ENCODE assay signal across 11 cellular contexts in genomic region chr6:109082178-109082577, GRCh38. TPM values are rescaled to one million over a fixed set of nuclear protein-coding genes. Genes with fewer than 3 reads are reported as not detected.
DNase-seq lines count a peak whose midpoint lies in the region; ATAC-seq and TF ChIP-seq lines count a peak whose summit lies in the region.
"Had no signal": no experiment of that assay in that cellular context is flagged by ENCODE, and none has a peak within 500 bp of the region (broad histone marks: within the 10 kb centered on the region; RNA-seq: fewer than 3 reads in every experiment).

No MANE protein-coding gene starts in this region.

- intact Hi-C loops in naive thymus-derived CD4-positive, alpha-beta T cell (cut with micrococcal nuclease): no loop called here
- intact Hi-C loops in activated T-helper 2 cell treated with anti-CD3 and anti-CD28 coated beads, Interferon-gamma antibody, Interleukin-2, Interleukin-4, amounts not matched to agents 10 μg/mL and 5 μg/mL and 100 μg/mL, durations not matched to agents 14 hours and 24 hours and 36 hours (cut with micrococcal nuclease): no loop called here

- DNase-seq in EH (ENCODE audit: low read depth) (peak; percentile 40), NAMALWA (ENCODE audit: low spot score) (peak; percentile 69), chondrocyte (ENCODE audit: low spot score) (no peak), GM19238 (ENCODE audit: insufficient read length, low spot score) (no peak), MM.1S (no peak), glomerular visceral epithelial cell (ENCODE audit: extremely low spot score) (no peak)
- no peak for DNase-seq in naive thymus-derived CD4-positive, alpha-beta T cell
- DNase-seq in activated T-helper 2 cell treated with anti-CD3 and anti-CD28 coated beads, Interferon-gamma antibody, Interleukin-2, Interleukin-4, amounts not matched to agents 10 μg/mL and 5 μg/mL and 100 μg/mL, durations not matched to agents 14 hours and 24 hours and 36 hours (ENCODE audit: low spot score): no peak
- DNase-seq: Calu3, RPMI8226 had no signal

- peaks cover 8% of the 10 kb centered on the region for H3F3A ChIP-seq in MM.1S (ENCODE audit: insufficient read depth, low read length)

- H3K27ac ChIP-seq in naive thymus-derived CD4-positive, alpha-beta T cell (ENCODE audit: low read depth, low read length): no peak overlapping the region
- no peak overlapping the region for H3K27ac ChIP-seq in MM.1S (ENCODE audit: low read length)
- H3K27ac ChIP-seq: neural progenitor cell had no signal

- no peak overlapping the region for H3K27ac Mint-ChIP-seq in chondrocyte (ENCODE audit: unreplicated experiment)
- no peak overlapping the region for H3K27ac Mint-ChIP-seq in naive thymus-derived CD4-positive, alpha-beta T cell
- H3K27ac Mint-ChIP-seq in activated T-helper 2 cell treated with anti-CD3 and anti-CD28 coated beads, Interferon-gamma antibody, Interleukin-2, Interleukin-4, amounts not matched to agents 10 μg/mL and 5 μg/mL and 100 μg/mL, durations not matched to agents 14 hours and 24 hours and 36 hours: no peak overlapping the region
- H3K27ac Mint-ChIP-seq: neural progenitor cell had no signal

- H2AFZ ChIP-seq in MM.1S (ENCODE audit: low read length): no peak overlapping the region
- H2AFZ ChIP-seq: neural progenitor cell had no signal

- no peaks in the 10 kb centered on the region for H3K36me3 Mint-ChIP-seq in chondrocyte (ENCODE audit: low read depth)
- peaks cover 0 to 6% (median 0%) of the 10 kb centered on the region in 5 donors for H3K36me3 Mint-ChIP-seq in naive thymus-derived CD4-positive, alpha-beta T cell
- peaks cover under 1% of the 10 kb centered on the region for H3K36me3 Mint-ChIP-seq in activated T-helper 2 cell treated with anti-CD3 and anti-CD28 coated beads, Interferon-gamma antibody, Interleukin-2, Interleukin-4, amounts not matched to agents 10 μg/mL and 5 μg/mL and 100 μg/mL, durations not matched to agents 14 hours and 24 hours and 36 hours (ENCODE audit: low read depth)
- H3K36me3 Mint-ChIP-seq: neural progenitor cell had no signal

- H3K9ac ChIP-seq in MM.1S (ENCODE audit: low read length): no peak overlapping the region
- H3K9ac ChIP-seq: neural progenitor cell had no signal

- no peaks in the 10 kb centered on the region for H3K36me3 ChIP-seq in naive thymus-derived CD4-positive, alpha-beta T cell (ENCODE audit: control insufficient read depth in 2 of 3, insufficient read depth in 3 of 3, low read length in 3 of 3)
- H3K36me3 ChIP-seq in MM.1S (replicated peaks; ENCODE audit: insufficient read depth, low read length): no peaks in the 10 kb centered on the region
- H3K36me3 ChIP-seq: neural progenitor cell had no signal

- peak; percentile 61 for ATAC-seq in naive thymus-derived CD4-positive, alpha-beta T cell

- H3K79me2 ChIP-seq in MM.1S (ENCODE audit: low read length): peaks cover 92% of the 10 kb centered on the region

- TF ChIP-seq CTCF in chondrocyte (IDR thresholded peaks at IDR 0.05) (peak; percentile 27), MM.1S (IDR thresholded peaks at IDR 0.05; ENCODE audit: low read length) (no peak)

- no peaks in the 10 kb centered on the region for H3K27me3 Mint-ChIP-seq in chondrocyte (ENCODE audit: low read depth)
- H3K27me3 Mint-ChIP-seq in naive thymus-derived CD4-positive, alpha-beta T cell: peaks cover 0 to 2% (median 0%) of the 10 kb centered on the region in 5 donors
- no peaks in the 10 kb centered on the region for H3K27me3 Mint-ChIP-seq in activated T-helper 2 cell treated with anti-CD3 and anti-CD28 coated beads, Interferon-gamma antibody, Interleukin-2, Interleukin-4, amounts not matched to agents 10 μg/mL and 5 μg/mL and 100 μg/mL, durations not matched to agents 14 hours and 24 hours and 36 hours (ENCODE audit: low read depth)

- no peaks in the 10 kb centered on the region for H3K4me1 ChIP-seq in naive thymus-derived CD4-positive, alpha-beta T cell (ENCODE audit: control insufficient read depth in 2 of 2, insufficient read depth in 2 of 2, low read length in 2 of 2)
- peaks cover 30% of the 10 kb centered on the region for H3K4me1 ChIP-seq in MM.1S (ENCODE audit: low read length)
- H3K4me1 ChIP-seq: neural progenitor cell had no signal

- no peaks in the 10 kb centered on the region for H3K9me3 ChIP-seq in naive thymus-derived CD4-positive, alpha-beta T cell (ENCODE audit: control insufficient read depth in 2 of 3, low read length in 3 of 3)
- H3K9me3 ChIP-seq in MM.1S (replicated peaks; ENCODE audit: insufficient read depth, low read length): no peaks in the 10 kb centered on the region

- no peak overlapping the region for H3K4me3 ChIP-seq in naive thymus-derived CD4-positive, alpha-beta T cell (ENCODE audit: low read length)
- no peak overlapping the region for H3K4me3 ChIP-seq in MM.1S (ENCODE audit: low read length)
- H3K4me3 ChIP-seq: neural progenitor cell had no signal

- CTCF ChIA-PET in naive thymus-derived CD4-positive, alpha-beta T cell (lab: Charles Lee): interaction anchor here (1.4 kb wide), 1 partner anchor 9 kb away, joined by 9 read pairs; no protein-coding TSS in a partner anchor

- POLR2A ChIA-PET in naive thymus-derived CD4-positive, alpha-beta T cell (lab: Charles Lee): interaction anchor here (0.5 to 1.0 kb wide), 2 partner anchors 72 to 92 kb away, joined by 4 to 6 read pairs; no protein-coding TSS in a partner anchor

- H3K9me3 Mint-ChIP-seq in chondrocyte (ENCODE audit: low read depth): no peaks in the 10 kb centered on the region
- no peaks in the 10 kb centered on the region for H3K9me3 Mint-ChIP-seq in naive thymus-derived CD4-positive, alpha-beta T cell
- H3K9me3 Mint-ChIP-seq in activated T-helper 2 cell treated with anti-CD3 and anti-CD28 coated beads, Interferon-gamma antibody, Interleukin-2, Interleukin-4, amounts not matched to agents 10 μg/mL and 5 μg/mL and 100 μg/mL, durations not matched to agents 14 hours and 24 hours and 36 hours: no peaks in the 10 kb centered on the region
- H3K9me3 Mint-ChIP-seq: neural progenitor cell had no signal

- no peaks in the 10 kb centered on the region for H3K27me3 ChIP-seq in naive thymus-derived CD4-positive, alpha-beta T cell (ENCODE audit: control insufficient read depth in 2 of 2, insufficient read depth in 2 of 2, low read length in 2 of 2)
- no peaks in the 10 kb centered on the region for H3K27me3 ChIP-seq in MM.1S (replicated peaks; ENCODE audit: insufficient read depth, low read length)
- H3K27me3 ChIP-seq: neural progenitor cell had no signal

- peaks cover 30% of the 10 kb centered on the region for H3K4me1 Mint-ChIP-seq in chondrocyte (ENCODE audit: low read depth)
- H3K4me1 Mint-ChIP-seq in naive thymus-derived CD4-positive, alpha-beta T cell: peaks cover 0 to 2% (median 1%) of the 10 kb centered on the region in 7 donors
- H3K4me1 Mint-ChIP-seq in activated T-helper 2 cell treated with anti-CD3 and anti-CD28 coated beads, Interferon-gamma antibody, Interleukin-2, Interleukin-4, amounts not matched to agents 10 μg/mL and 5 μg/mL and 100 μg/mL, durations not matched to agents 14 hours and 24 hours and 36 hours (ENCODE audit: low read depth): peaks cover 11% of the 10 kb centered on the region

- H4K20me1 ChIP-seq in MM.1S (ENCODE audit: insufficient read depth, low read length): no peaks in the 10 kb centered on the region

- no peaks in the 10 kb centered on the region for H3K9me2 ChIP-seq in MM.1S (replicated peaks; ENCODE audit: insufficient read depth, low read length)

- no peak overlapping the region for H3K4me2 ChIP-seq in MM.1S (ENCODE audit: low read depth, low read length)
- H3K4me2 ChIP-seq: neural progenitor cell had no signal

- no peak overlapping the region for H3K4me3 Mint-ChIP-seq in chondrocyte (ENCODE audit: unreplicated experiment)
- H3K4me3 Mint-ChIP-seq in naive thymus-derived CD4-positive, alpha-beta T cell: no peak overlapping the region
- no peak overlapping the region for H3K4me3 Mint-ChIP-seq in activated T-helper 2 cell treated with anti-CD3 and anti-CD28 coated beads, Interferon-gamma antibody, Interleukin-2, Interleukin-4, amounts not matched to agents 10 μg/mL and 5 μg/mL and 100 μg/mL, durations not matched to agents 14 hours and 24 hours and 36 hours (ENCODE audit: low read depth)
- H3K4me3 Mint-ChIP-seq: neural progenitor cell had no signal

RNA-seq across cellular contexts. Expression of gene SESN1, which starts 12.5 kb away (rescaled TPM):
- 9.2 to 12.2 TPM (median 9.5 TPM) in 3 replicates for total RNA-seq in chondrocyte
- 10 to 100 TPM; 24.6 to 61.8 (median 37.7) TPM for total RNA-seq in naive thymus-derived CD4-positive, alpha-beta T cell
- 10 to 100 TPM; 16.5 to 37.0 TPM for polyA plus RNA-seq in naive thymus-derived CD4-positive, alpha-beta T cell
- 7.3 and 8.4 TPM in 2 replicates for total RNA-seq in activated T-helper 2 cell treated with anti-CD3 and anti-CD28 coated beads, Interferon-gamma antibody, Interleukin-2, Interleukin-4, amounts not matched to agents 10 μg/mL and 5 μg/mL and 100 μg/mL, durations not matched to agents 14 hours and 24 hours and 36 hours

RNA-seq across cellular contexts. Expression of gene CEP57L1, which starts 13.1 kb away (rescaled TPM):
- 14.0 to 18.3 TPM (median 16.6 TPM) in 3 replicates for total RNA-seq in chondrocyte
- total RNA-seq in naive thymus-derived CD4-positive, alpha-beta T cell: 10 to 100 TPM in 1 of 5 experiments, 1 to 10 TPM in 4; 3.1 to 17.2 (median 6.5) TPM
- polyA plus RNA-seq in naive thymus-derived CD4-positive, alpha-beta T cell: 1 to 10 TPM; 5.1 to 7.7 TPM
- 18.2 and 25.4 TPM in 2 replicates for total RNA-seq in activated T-helper 2 cell treated with anti-CD3 and anti-CD28 coated beads, Interferon-gamma antibody, Interleukin-2, Interleukin-4, amounts not matched to agents 10 μg/mL and 5 μg/mL and 100 μg/mL, durations not matched to agents 14 hours and 24 hours and 36 hours

Comparison
In these comparisons a context has a peak if more than half of its experiments do, and no peak if none do; other contexts are left out.
1. DNase-seq: peak in EH (single experiment) and NAMALWA (single experiment); none in chondrocyte (single experiment), naive thymus-derived CD4-positive, alpha-beta T cell (0 of 9), activated T-helper 2 cell treated with anti-CD3 and anti-CD28 coated beads, Interferon-gamma antibody, Interleukin-2, Interleukin-4, amounts not matched to agents 10 μg/mL and 5 μg/mL and 100 μg/mL, durations not matched to agents 14 hours and 24 hours and 36 hours (single experiment), GM19238 (single experiment), MM.1S (single experiment) and glomerular visceral epithelial cell (single experiment).